In the genomic region with DNA sequence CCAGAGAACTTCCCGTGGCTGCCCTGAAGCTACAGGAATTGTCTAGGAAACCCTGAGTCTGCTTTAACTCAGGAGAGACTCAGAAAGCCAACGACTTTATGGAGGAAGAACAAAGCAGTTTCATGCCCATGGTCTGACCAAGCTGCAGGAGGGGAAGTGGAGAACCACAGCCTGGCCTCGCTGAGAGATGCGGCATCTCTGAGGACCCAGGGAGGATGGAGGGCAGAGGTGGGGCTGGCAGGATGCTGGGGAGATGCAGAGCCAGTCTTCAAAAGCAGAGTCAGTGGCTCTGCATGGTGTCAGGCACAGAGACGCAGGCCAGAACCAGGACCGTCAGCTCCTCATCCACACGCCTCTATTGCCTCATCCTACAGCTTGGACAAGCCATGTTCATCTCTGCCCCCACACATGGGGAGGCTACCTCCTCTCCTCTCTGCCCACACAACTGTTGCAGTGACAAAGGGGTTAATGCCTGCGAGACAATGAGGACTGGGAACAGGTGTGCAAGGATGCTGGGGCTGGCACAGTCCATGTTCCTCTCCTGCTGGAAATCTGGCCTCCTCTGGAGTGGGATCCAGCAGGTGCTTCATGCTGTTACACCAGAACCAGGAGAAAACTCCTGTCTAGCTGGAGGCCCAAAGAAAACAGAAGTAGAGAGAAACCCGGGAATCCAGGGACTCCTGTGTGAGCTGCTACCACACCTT, we compare ENCODE assay signal across 23 cellular contexts.
A peak's percentile ranks its signal among the peaks of the same experiment; 100 is the strongest.
DNase-seq lines count a peak whose midpoint lies in the region; ATAC-seq, FAIRE-seq and TF ChIP-seq lines count a peak whose summit lies in the region.
"Had no signal": no experiment of that assay in that cellular context is flagged by ENCODE, and none has a peak within 500 bp of the region (broad histone marks: within the 10 kb centered on the region; RNA-seq: fewer than 3 reads in every experiment).

No MANE protein-coding gene starts in this region.

- H3K4me1 ChIP-seq in kidney (ENCODE audit: control insufficient read depth in 1 of 2, insufficient read depth in 1 of 2, low read depth in 1 of 2, low read length in 2 of 2) (no peaks in the 10 kb centered on the region), right atrium auricular region (no peaks in the 10 kb centered on the region)
- H3K4me1 ChIP-seq: SJSA1 had no signal

- no peak overlapping the region for H3K9ac ChIP-seq in kidney (ENCODE audit: low read length in 2 of 2)

- H3K27ac ChIP-seq in kidney (ENCODE audit: low read depth in 2 of 2, low read length in 2 of 2) (no peak overlapping the region), right atrium auricular region (no peak overlapping the region)
- H3K27ac ChIP-seq: 22Rv1, SJSA1 had no signal

- H3K4me3 Mint-ChIP-seq in stimulated activated naive CD8-positive, alpha-beta T cell treated with anti-CD3 and anti-CD28 coated beads, Interleukin-15, amount 100 ng/mL, for 72 hours, result no peak overlapping the region
- H3K4me3 Mint-ChIP-seq in activated CD8-positive, alpha-beta T cell treated with anti-CD3 and anti-CD28 coated beads for 36 hours, result no peak overlapping the region
- H3K4me3 Mint-ChIP-seq: B cell; CD4-positive, alpha-beta T cell had no signal

- no peaks in the 10 kb centered on the region for H3K36me3 Mint-ChIP-seq in activated CD8-positive, alpha-beta T cell treated with anti-CD3 and anti-CD28 coated beads for 36 hours (ENCODE audit: low read depth)

- CTCF ChIA-PET in activated CD8-positive, alpha-beta T cell treated with anti-CD3 and anti-CD28 coated beads for 36 hours (lab: Charles Lee), result interaction anchor here (2.2 to 2.3 kb wide), 2 partner anchors 9 to 271 kb away, joined by 8 to 10 read pairs; no protein-coding TSS in a partner anchor

- no peak for TF ChIP-seq CTCF in activated CD8-positive, alpha-beta T cell treated with anti-CD3 and anti-CD28 coated beads for 36 hours (IDR thresholded peaks at IDR 0.05)
- TF ChIP-seq CTCF in kidney (IDR thresholded peaks at IDR 0.05; ENCODE audit: borderline replicate concordance, extremely low read depth, insufficient read depth), result no peak
- TF ChIP-seq CTCF in right atrium auricular region (IDR thresholded peaks at IDR 0.05), result no peak

- peak; percentile 71 for ATAC-seq in stimulated activated naive CD8-positive, alpha-beta T cell treated with anti-CD3 and anti-CD28 coated beads, Interleukin-15, amount 100 ng/mL, for 72 hours
- ATAC-seq in stimulated activated naive CD8-positive, alpha-beta T cell treated with anti-CD3 and anti-CD28 coated beads, Interleukin-15, Interleukin-2, amounts not matched to agents 100 U/mL and 50 U/mL, for 24 hours, result no peak
- ATAC-seq in activated CD8-positive, alpha-beta T cell treated with anti-CD3 and anti-CD28 coated beads for 36 hours, result no peak
- ATAC-seq in GM19023 (IDR thresholded peaks at IDR 0.05; ENCODE audit: unreplicated experiment), result no peak
- ATAC-seq: Panc1 had no signal

- peaks cover 7% of the 10 kb centered on the region for H3K4me1 Mint-ChIP-seq in stimulated activated naive CD8-positive, alpha-beta T cell treated with anti-CD3 and anti-CD28 coated beads, Interleukin-15, amount 100 ng/mL, for 72 hours
- no peaks in the 10 kb centered on the region for H3K4me1 Mint-ChIP-seq in activated CD8-positive, alpha-beta T cell treated with anti-CD3 and anti-CD28 coated beads for 36 hours (ENCODE audit: low read depth)
- H3K4me1 Mint-ChIP-seq: B cell had no signal

- POLR2A ChIA-PET in activated CD8-positive, alpha-beta T cell treated with anti-CD3 and anti-CD28 coated beads for 36 hours (lab: Charles Lee), result no interaction called here

- peak; percentile 20 for DNase-seq in NCI-H2171 treated with DMSO at 0.1 percent for 48 hours (lab: John Stamatoyannopoulos, UW)
- DNase-seq in NCI-H2171 (lab: John Stamatoyannopoulos, UW), result no peak
- DNase-seq in stimulated activated naive CD8-positive, alpha-beta T cell treated with anti-CD3 and anti-CD28 coated beads, Interleukin-15, amount 100 ng/mL, for 72 hours, result peak in 1 of 2 donors; percentile 14
- DNase-seq in stimulated activated naive CD8-positive, alpha-beta T cell treated with anti-CD3 and anti-CD28 coated beads, Interleukin-15, Interleukin-2, amounts not matched to agents 100 U/mL and 50 U/mL, for 24 hours, result no peak
- peak; percentile 4 for DNase-seq in activated CD8-positive, alpha-beta T cell treated with anti-CD3 and anti-CD28 coated beads for 36 hours
- no peak for DNase-seq in kidney
- no peak for DNase-seq in right atrium auricular region (ENCODE audit: low spot score)
- DNase-seq: Calu3; CD4-positive, alpha-beta T cell; EL; KBM-7; NCI-H2107; NCI-H226; NCI-H524; NCI-H82 had no signal

- H3K36me3 ChIP-seq in kidney (ENCODE audit: control insufficient read depth in 1 of 2, insufficient read depth in 2 of 2, low read length in 2 of 2) (no peaks in the 10 kb centered on the region), right atrium auricular region (no peaks in the 10 kb centered on the region)
- H3K36me3 ChIP-seq: SJSA1 had no signal

- H3K27me3 Mint-ChIP-seq in stimulated activated naive CD8-positive, alpha-beta T cell treated with anti-CD3 and anti-CD28 coated beads, Interleukin-15, amount 100 ng/mL, for 72 hours, result peaks cover 58% of the 10 kb centered on the region
- H3K27me3 Mint-ChIP-seq in activated CD8-positive, alpha-beta T cell treated with anti-CD3 and anti-CD28 coated beads for 36 hours, result peaks cover 13% of the 10 kb centered on the region

- no peak for FAIRE-seq in kidney (lab: Jason Lieb, UNC)
- FAIRE-seq: GM12892, GM18507, H1 had no signal

- no peaks in the 10 kb centered on the region for H3K27me3 ChIP-seq in right atrium auricular region
- H3K27me3 ChIP-seq: SJSA1 had no signal

- peak overlapping the region in 1 of 2 donors; percentile 77 for H3K27ac Mint-ChIP-seq in stimulated activated naive CD8-positive, alpha-beta T cell treated with anti-CD3 and anti-CD28 coated beads, Interleukin-15, amount 100 ng/mL, for 72 hours
- no peak overlapping the region for H3K27ac Mint-ChIP-seq in activated CD8-positive, alpha-beta T cell treated with anti-CD3 and anti-CD28 coated beads for 36 hours
- H3K27ac Mint-ChIP-seq: B cell; CD4-positive, alpha-beta T cell had no signal

- H3K9me3 ChIP-seq in kidney (ENCODE audit: control insufficient read depth in 1 of 2, low read length in 2 of 2), result no peaks in the 10 kb centered on the region
- H3K9me3 ChIP-seq in right atrium auricular region, result no peaks in the 10 kb centered on the region
- H3K9me3 ChIP-seq: SJSA1 had no signal

- H3K9me3 Mint-ChIP-seq in stimulated activated naive CD8-positive, alpha-beta T cell treated with anti-CD3 and anti-CD28 coated beads, Interleukin-15, amount 100 ng/mL, for 72 hours, result no peaks in the 10 kb centered on the region
- no peaks in the 10 kb centered on the region for H3K9me3 Mint-ChIP-seq in activated CD8-positive, alpha-beta T cell treated with anti-CD3 and anti-CD28 coated beads for 36 hours
- H3K9me3 Mint-ChIP-seq: CD4-positive, alpha-beta T cell had no signal

- intact Hi-C loops in activated CD8-positive, alpha-beta T cell treated with anti-CD3 and anti-CD28 coated beads for 36 hours (cut with micrococcal nuclease), result no loop called here
- intact Hi-C loops in kidney (cut with DNase I), result no loop called here

- no peak overlapping the region for H3K4me3 ChIP-seq in kidney (ENCODE audit: low read length in 2 of 2)
- H3K4me3 ChIP-seq in right atrium auricular region, result no peak overlapping the region
- H3K4me3 ChIP-seq: SJSA1 had no signal

Comparison
In these comparisons a context has a peak if more than half of its experiments do, and no peak if none do; other contexts are left out.
1. DNase-seq: peak in NCI-H2171 treated with DMSO at 0.1 percent for 48 hours (single experiment) and activated CD8-positive, alpha-beta T cell treated with anti-CD3 and anti-CD28 coated beads for 36 hours (single experiment); none in NCI-H2171 (single experiment), stimulated activated naive CD8-positive, alpha-beta T cell treated with anti-CD3 and anti-CD28 coated beads, Interleukin-15, Interleukin-2, amounts not matched to agents 100 U/mL and 50 U/mL, for 24 hours (single experiment), kidney (single experiment) and right atrium auricular region (single experiment).